ENCODE assay signal across 11 cellular contexts in the genomic region with DNA sequence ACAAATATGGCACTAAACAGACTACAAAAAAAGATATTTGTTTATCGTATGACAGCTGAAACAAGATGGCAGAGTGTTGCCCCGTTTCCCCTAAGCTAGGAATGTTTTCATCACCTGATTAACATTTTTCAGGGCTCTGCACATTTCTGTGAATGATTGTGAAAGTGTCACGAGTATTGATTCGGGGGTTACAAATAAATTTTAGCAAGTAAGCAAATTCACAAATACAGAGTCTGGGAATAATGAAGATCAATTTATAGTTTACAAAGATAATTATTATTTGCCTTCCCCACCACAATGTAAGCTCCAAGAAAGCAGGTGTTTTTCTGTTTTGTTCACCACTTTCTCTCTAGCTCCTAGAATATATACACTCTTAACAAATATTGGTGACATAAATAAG.
"Had no signal": no experiment of that assay in that cellular context is flagged by ENCODE, and none has a peak within 500 bp of the region (broad histone marks: within the 10 kb centered on the region; RNA-seq: fewer than 3 reads in every experiment).

No MANE protein-coding gene starts in this region.

- H3K4me1 ChIP-seq: HAP-1 had no signal

- H3K4me3 ChIP-seq: GM23248, GM23338, HAP-1 had no signal

- FAIRE-seq: H1, H54 had no signal

- H3K9me3 ChIP-seq: HAP-1 had no signal

- H3K36me3 ChIP-seq: HAP-1 had no signal

- H2AFZ ChIP-seq: GM23248, GM23338 had no signal

- DNase-seq: GM23248, GOT3, H7, H9, HCEC 1CT, HFFc6 had no signal

- H3K27ac ChIP-seq: GM23248 had no signal

- ATAC-seq: GM23338, HCT116 had no signal

- H3K9ac ChIP-seq: GM23248 had no signal

- H3K4me2 ChIP-seq: GM23338 had no signal
